Comparison of ENCODE assay signal across 8 cellular contexts in the genomic region with DNA sequence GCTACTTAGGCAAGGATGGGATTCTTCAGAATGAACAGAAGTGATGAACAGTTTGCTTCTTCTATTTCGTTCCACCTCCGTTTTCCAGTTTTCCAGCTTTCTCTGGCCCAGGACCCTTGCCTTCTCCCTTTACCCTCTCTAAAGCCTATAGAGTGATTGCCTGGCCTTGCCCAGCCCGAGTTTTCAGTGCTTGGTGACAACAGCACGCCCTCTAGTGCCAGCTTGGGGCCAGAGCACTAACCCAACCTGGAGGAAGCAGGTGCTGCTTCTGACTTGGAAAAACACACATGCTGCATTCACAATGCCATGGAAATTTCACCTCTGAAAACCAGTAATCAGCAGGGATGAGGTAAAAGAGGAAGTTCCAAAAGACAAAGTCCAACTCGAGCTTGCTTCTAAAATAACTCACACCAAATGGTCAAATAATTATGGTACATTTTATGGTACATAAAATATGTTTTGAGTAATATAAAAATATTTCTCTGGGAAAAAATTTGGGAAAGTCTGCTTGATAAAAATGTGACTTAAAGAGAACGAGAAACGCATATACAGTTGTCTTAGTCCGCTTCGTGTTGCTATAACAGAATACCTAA. TPM values are rescaled to one million over a fixed set of nuclear protein-coding genes. Genes with fewer than 3 reads are reported as not detected.
DNase-seq lines count a peak whose midpoint lies in the region; ATAC-seq and TF ChIP-seq lines count a peak whose summit lies in the region.

No MANE protein-coding gene starts in this region.

- no peak overlapping the region for H3K14ac ChIP-seq in neuronal stem cell (ENCODE audit: low read length)

- no peak overlapping the region for H3K23ac ChIP-seq in neuronal stem cell (ENCODE audit: low read depth, low read length, poor library complexity)

- no peak overlapping the region for H4K8ac ChIP-seq in neuronal stem cell (ENCODE audit: low read depth, low read length)

- WGBS in neuronal stem cell (ENCODE audit: extremely low coverage in 2 of 2, insufficient read length in 2 of 2, insufficient replicate concordance in 1 of 2), 2 donors, result no CpG with 5 or more reads among the region's 9 CpGs

- ATAC-seq in HG02870 (IDR thresholded peaks at IDR 0.05; ENCODE audit: unreplicated experiment), result no peak

- H3K4ac ChIP-seq in neuronal stem cell (ENCODE audit: low read length), result no peak overlapping the region

- no peaks in the 10 kb centered on the region for H3K4me1 ChIP-seq in neuronal stem cell (ENCODE audit: control insufficient read depth in 2 of 2, insufficient read depth in 1 of 2, low read depth in 1 of 2, low read length in 2 of 2)

- no peaks in the 10 kb centered on the region for H3K9me3 ChIP-seq in neuronal stem cell (replicated peaks in 1 of 2; ENCODE audit: control insufficient read depth in 2 of 2, insufficient read depth in 1 of 2, low read depth in 1 of 2, low read length in 2 of 2)

- no peaks in the 10 kb centered on the region for H3K79me1 ChIP-seq in neuronal stem cell (ENCODE audit: low read depth, low read length)

- no peak overlapping the region for H2BK120ac ChIP-seq in neuronal stem cell (ENCODE audit: low read depth, low read length)

- H3K27ac ChIP-seq in neuronal stem cell (replicated peaks; ENCODE audit: low read length), result no peak overlapping the region
- no peak overlapping the region for H3K27ac ChIP-seq in substantia nigra (ENCODE audit: low read depth, low read length, poor library complexity, severe bottlenecking)

- no peak overlapping the region for H2AFZ ChIP-seq in neuronal stem cell (ENCODE audit: low read length)

- H3K18ac ChIP-seq in neuronal stem cell (ENCODE audit: low read length), result no peak overlapping the region

- H3K4me2 ChIP-seq in neuronal stem cell (ENCODE audit: insufficient read depth, low read length, poor library complexity, severe bottlenecking), result no peak overlapping the region

- H2BK15ac ChIP-seq in neuronal stem cell (ENCODE audit: low read length), result no peak overlapping the region

- TF ChIP-seq CTCF in GM12864 (IDR thresholded peaks at IDR 0.05; ENCODE audit: low read depth, low read length, missing control alignments) (peak; percentile 97), fibroblast of the aortic adventitia (IDR thresholded peaks at IDR 0.05; ENCODE audit: insufficient read depth, low read length) (peak; percentile 99)

- H2BK5ac ChIP-seq in neuronal stem cell (ENCODE audit: low read length), result no peak overlapping the region

- H3K27me3 ChIP-seq in neuronal stem cell (ENCODE audit: control insufficient read depth in 3 of 3, insufficient read depth in 3 of 3, low read depth in 1 of 3, low read length in 3 of 3), result peaks cover 0 to 26% (median 0%) of the 10 kb centered on the region in 3 experiments

- no peaks in the 10 kb centered on the region for H3K36me3 ChIP-seq in neuronal stem cell (replicated peaks in 1 of 2; ENCODE audit: control insufficient read depth in 2 of 2, insufficient read depth in 2 of 2, low read length in 2 of 2)

- H4K91ac ChIP-seq in neuronal stem cell (ENCODE audit: low read depth, low read length, poor library complexity), result no peak overlapping the region

- H3K4me3 ChIP-seq in GM12864 (ENCODE audit: low read depth, low read length) (no peak overlapping the region), fibroblast of the aortic adventitia (ENCODE audit: low read depth, low read length) (no peak overlapping the region), neuronal stem cell (ENCODE audit: low read length in 2 of 2) (no peak overlapping the region)

- H3K9ac ChIP-seq in neuronal stem cell (ENCODE audit: low read depth, low read length, poor library complexity), result no peak overlapping the region

- H2AK5ac ChIP-seq in neuronal stem cell (ENCODE audit: low read depth, low read length), result no peak overlapping the region

- DNase-seq in GM12864 (ENCODE audit: low read depth) (peak; percentile 13), LoVo (ENCODE audit: low spot score) (peak; percentile 75), RPMI8226 (peak; percentile 87), activated T-helper 1 cell treated with Interleukin-2 at 50 U/mL for 16 hours (ENCODE audit: low read depth) (peak; percentile 49), fibroblast of the aortic adventitia (ENCODE audit: low read depth) (peak; percentile 76), neuronal stem cell (ENCODE audit: low spot score) (peak; percentile 75), substantia nigra (lab: John Stamatoyannopoulos, UW) (peak in 40 of 49 donors; percentile 3 to 74 (median 50))

- H2BK12ac ChIP-seq in neuronal stem cell (ENCODE audit: low read length), result no peak overlapping the region

RNA-seq across cellular contexts. Expression of a gene that starts 26.1 kb away (rescaled TPM):
- total RNA-seq in fibroblast of the aortic adventitia (ENCODE audit: low replicate concordance), result 1.6 and 58.9 TPM in 2 replicates
- 143 TPM for polyA plus RNA-seq in neuronal stem cell (2013, experiment 1 of 2)
- 138 TPM for polyA plus RNA-seq in neuronal stem cell (2013, experiment 2 of 2)

RNA-seq across cellular contexts. Expression of a gene that starts 32.8 kb away (rescaled TPM):
- total RNA-seq in fibroblast of the aortic adventitia (ENCODE audit: low replicate concordance), result 26.8 and 47.1 TPM in 2 replicates
- 6.6 TPM for polyA plus RNA-seq in neuronal stem cell (2013, experiment 1 of 2)
- 7.8 TPM for polyA plus RNA-seq in neuronal stem cell (2013, experiment 2 of 2)

Comparison
In these comparisons a context has a peak if more than half of its experiments do, and no peak if none do; other contexts are left out.
1. DNase-seq: peak in every context shown above with its lines; median percentile 87 in RPMI8226; 76 in fibroblast of the aortic adventitia; 75 in LoVo; 75 in neuronal stem cell; 50 in substantia nigra; 49 in activated T-helper 1 cell treated with Interleukin-2 at 50 U/mL for 16 hours; 13 in GM12864.